In genomic region chr5:38506302-38506701, GRCh38 we compare ENCODE assay signal across 7 cellular contexts. TPM values are rescaled to one million over a fixed set of nuclear protein-coding genes. Genes with fewer than 3 reads are reported as not detected.
"Had no signal": no experiment of that assay in that cellular context is flagged by ENCODE, and none has a peak within 500 bp of the region (broad histone marks: within the 10 kb centered on the region; RNA-seq: fewer than 3 reads in every experiment).

No MANE protein-coding gene starts in this region.

- H3K27ac ChIP-seq: GM23248 had no signal

- FAIRE-seq: HepG2 had no signal

- H2AFZ ChIP-seq: GM23248 had no signal

- H3K9ac ChIP-seq: GM23248 had no signal

- DNase-seq: GM23248, GOT3, H7, KBM-7 had no signal

- H3K4me3 ChIP-seq: GM23248, HAP-1 had no signal

- H3K36me3 ChIP-seq: HAP-1 had no signal

- H3K9me3 ChIP-seq: HAP-1 had no signal

RNA-seq across cellular contexts. Expression of gene LIFR, which starts 50.1 kb away (rescaled TPM):
- polyA plus RNA-seq: IgD-negative memory B cell had no signal
